5 cellular contexts compared by ENCODE assay signal in the genomic region with DNA sequence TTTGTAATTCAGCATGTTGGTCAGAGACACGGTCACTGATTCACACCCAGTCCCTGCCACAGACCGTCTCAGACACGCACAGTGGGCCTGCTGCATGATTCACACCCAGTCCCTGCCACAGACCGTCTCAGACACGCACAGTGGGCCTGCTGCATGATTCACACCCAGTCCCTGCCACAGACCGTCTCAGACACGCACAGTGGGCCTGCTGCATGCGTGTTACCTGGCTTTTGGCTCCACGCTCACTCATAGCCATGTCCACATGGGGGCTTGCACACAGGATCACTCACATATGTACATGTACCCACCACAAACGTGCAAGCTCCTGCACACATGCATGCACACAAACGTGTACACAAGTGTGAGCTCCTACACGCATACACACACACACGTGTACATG.
DNase-seq lines count a peak whose midpoint lies in the region; ATAC-seq, FAIRE-seq and TF ChIP-seq lines count a peak whose summit lies in the region.
"Not testable (repeated sequence)": the region's sequence is repeated elsewhere in the genome, so short reads cannot be mapped to it uniquely, and the experiment has no call there.

No MANE protein-coding gene starts in this region.

- not testable (repeated sequence) for TF ChIP-seq POLR2A in GM12878 (IDR thresholded peaks at IDR 0.05; ENCODE audit: low read depth, low read length)
- 0 out of 3 replicates have a peak, but pooled peaks of 1 of the 2 experiments have one; percentile 42 for TF ChIP-seq POLR2A in H1 (IDR thresholded peaks at IDR 0.05; ENCODE audit: control extremely low read depth in 1 of 2, low read depth in 2 of 2, low read length in 2 of 2)

- H3K56ac ChIP-seq in H1 (replicated peaks; ENCODE audit: insufficient read length, low read depth, low read length) = not testable (repeated sequence)

- H2BK12ac ChIP-seq in H1 (ENCODE audit: low read depth, low read length) = not testable (repeated sequence)

- not testable (repeated sequence) for H2BK120ac ChIP-seq in H1 (replicated peaks; ENCODE audit: low read depth, low read length)

- H3K27me3 ChIP-seq in GM12878 (replicated peaks in 1 of 2; ENCODE audit: control insufficient read depth in 2 of 2, insufficient read depth in 2 of 2, low read length in 1 of 2); H1 (replicated peaks in 1 of 4; ENCODE audit: control insufficient read depth in 3 of 4, extremely low read depth in 1 of 4, insufficient read depth in 3 of 4, low read length in 3 of 4); lower lobe of right lung (ENCODE audit: low read depth): not testable (repeated sequence)

- CTCF ChIA-PET in GM12878 (lab: Yijun Ruan, JAX) = not testable (repeated sequence)
- CTCF ChIA-PET in H1 (lab: Charles Lee; ENCODE audit: partially characterized antibody) = interaction anchor here (1.0 to 5.6 kb wide), 6 partner anchors 9 to 266 kb away, joined by 3 to 31 read pairs (median 4); no protein-coding TSS in a partner anchor

- not testable (repeated sequence) for H2BK20ac ChIP-seq in H1 (ENCODE audit: low read length)

- not testable (repeated sequence) for TF ChIP-seq EP300 in GM12878 (IDR thresholded peaks at IDR 0.05; ENCODE audit: borderline replicate concordance in 1 of 2, control insufficient read depth in 1 of 2, low read depth in 2 of 2, low read length in 2 of 2); H1 (IDR thresholded peaks at IDR 0.05; ENCODE audit: borderline replicate concordance in 1 of 2, low read depth in 2 of 2, low read length in 2 of 2)

- H3K4me1 ChIP-seq in GM12878 (ENCODE audit: control insufficient read depth, insufficient read depth, low read length); lower lobe of right lung: not testable (repeated sequence)
- H3K4me1 ChIP-seq in H1 (replicated peaks in 1 of 4; ENCODE audit: control insufficient read depth in 3 of 4, insufficient read depth in 4 of 4, low read length in 3 of 4) (peaks cover 0 to 11% (median 7%) of the 10 kb centered on the region in 4 experiments; a peak in 5 of 7 replicates), kidney (ENCODE audit: control insufficient read depth in 1 of 2, insufficient read depth in 1 of 2, low read depth in 1 of 2, low read length in 2 of 2) (peaks cover 5 to 11% of the 10 kb centered on the region in 2 donors)

- H3K4ac ChIP-seq in H1 (replicated peaks; ENCODE audit: insufficient read length, low read depth, low read length) = not testable (repeated sequence)

- H2AK5ac ChIP-seq in H1 (ENCODE audit: low read depth, low read length) = not testable (repeated sequence)

- not testable (repeated sequence) for H4K20me1 ChIP-seq in GM12878 (ENCODE audit: control insufficient read depth, insufficient read depth); H1 (replicated peaks in 1 of 2; ENCODE audit: control insufficient read depth in 1 of 2, insufficient read depth in 2 of 2, low read length in 2 of 2)

- not testable (repeated sequence) for H3K23me2 ChIP-seq in H1 (ENCODE audit: low read depth, low read length)

- not testable (repeated sequence) for H2AFZ ChIP-seq in GM12878 (ENCODE audit: control insufficient read depth, low read depth, low read length); H1 (ENCODE audit: low read length)

- intact Hi-C loops in GM12878 (cut with micrococcal nuclease; ENCODE audit: unreplicated experiment); kidney (cut with DNase I); lower lobe of right lung (cut with DNase I); posterior vena cava (cut with DNase I): not testable (repeated sequence)

- not testable (repeated sequence) for ATAC-seq in GM12878, lower lobe of right lung

- not testable (repeated sequence) for H3K79me2 ChIP-seq in GM12878 (ENCODE audit: control insufficient read depth, insufficient read depth, low read length); H1 (ENCODE audit: control insufficient read depth in 1 of 2, insufficient read depth in 2 of 2, low read length in 2 of 2)

- TSS peak; percentile 25 for BruUV-seq in GM12878 (replicated peaks; lab: Mats Ljungman, UMichigan)

- TF ChIP-seq CTCF in GM12878 (IDR thresholded peaks at IDR 0.05 in 2 of 3, conservative IDR thresholded peaks at IDR 0.05 in 1 of 3; ENCODE audit: control insufficient read depth in 2 of 3, extremely low read depth in 1 of 3, insufficient read depth in 1 of 3, low read depth in 3 of 3, low read length in 3 of 3); H1 (IDR thresholded peaks at IDR 0.05; ENCODE audit: control extremely low read depth in 1 of 3, insufficient read depth in 1 of 3, low read depth in 1 of 3, low read length in 3 of 3); kidney (IDR thresholded peaks at IDR 0.05; ENCODE audit: borderline replicate concordance, extremely low read depth, insufficient read depth); lower lobe of right lung (IDR thresholded peaks at IDR 0.05): not testable (repeated sequence)

- H3K23ac ChIP-seq in H1 (ENCODE audit: insufficient read length) = not testable (repeated sequence)

- not testable (repeated sequence) for H3K79me1 ChIP-seq in H1 (ENCODE audit: low read depth, low read length)

- H3K4me2 ChIP-seq in GM12878 (ENCODE audit: control insufficient read depth, insufficient read depth); H1 (ENCODE audit: insufficient read depth in 1 of 2, low read depth in 2 of 2, low read length in 2 of 2): not testable (repeated sequence)

- in situ Hi-C loops in GM12878 (cut with MboI) = not testable (repeated sequence)

- not testable (repeated sequence) for H2BK5ac ChIP-seq in H1 (ENCODE audit: low read depth, low read length)

- not testable (repeated sequence) for H4K8ac ChIP-seq in H1 (ENCODE audit: extremely low read depth, insufficient read depth, low read length)

- not testable (repeated sequence) for H4K91ac ChIP-seq in H1 (replicated peaks; ENCODE audit: insufficient read length, low read length)

- not testable (repeated sequence) for H3K9me3 ChIP-seq in GM12878 (replicated peaks; ENCODE audit: control insufficient read depth, insufficient read depth, low read length); H1 (ENCODE audit: insufficient read depth in 2 of 2, low read depth in 1 of 2, low read length in 1 of 2); kidney (ENCODE audit: control insufficient read depth in 1 of 2, low read length in 2 of 2); lower lobe of right lung

- not testable (repeated sequence) for FAIRE-seq in GM12878 (lab: Jason Lieb, UNC); H1 (lab: Jason Lieb, UNC); kidney (lab: Jason Lieb, UNC)

- RAD21 ChIA-PET in GM12878 (lab: Charles Lee; ENCODE audit: unreplicated experiment) = not testable (repeated sequence)

- H2BK15ac ChIP-seq in H1 (ENCODE audit: low read length) = not testable (repeated sequence)

- WGBS in GM12878 (ENCODE audit: insufficient coverage, insufficient replicate concordance, low lambda C conversion rate, missing lambda C conversion rate) = 92% methylated on average over 13 of the region's 13 CpGs
- 92% methylated on average over 13 of the region's 13 CpGs; no CpG with 5 or more reads in 1 of the 2 experiments for WGBS in H1 (ENCODE audit: extremely low coverage in 1 of 2, insufficient coverage in 1 of 2, insufficient read length in 1 of 2, insufficient replicate concordance in 2 of 2, low coverage in 1 of 2, low lambda C conversion rate in 2 of 2, missing lambda C conversion rate in 1 of 2), 2 experiments

- not testable (repeated sequence) for H3K27ac ChIP-seq in GM12878 (ENCODE audit: control insufficient read depth, insufficient read depth); H1 (ENCODE audit: low read depth, low read length); kidney (ENCODE audit: low read depth in 2 of 2, low read length in 2 of 2); lower lobe of right lung

- not testable (repeated sequence) for H3K36me3 ChIP-seq in GM12878 (ENCODE audit: control insufficient read depth in 2 of 2, insufficient read depth in 2 of 2, low read length in 1 of 2); kidney (ENCODE audit: control insufficient read depth in 1 of 2, insufficient read depth in 2 of 2, low read length in 2 of 2)
- H3K36me3 ChIP-seq in H1 (ENCODE audit: control insufficient read depth in 2 of 4, insufficient read depth in 4 of 4, low read length in 3 of 4) = peaks cover 0 to 20% (median 8%) of the 10 kb centered on the region in 4 experiments; a peak in 5 of 8 replicates
- H3K36me3 ChIP-seq in lower lobe of right lung = peaks cover 54% of the 10 kb centered on the region

- H4K5ac ChIP-seq in H1 (ENCODE audit: insufficient read length, low read depth, low read length) = not testable (repeated sequence)

- SMC1A ChIA-PET in GM12878 (lab: Charles Lee; ENCODE audit: uncharacterized antibody, unreplicated experiment) = not testable (repeated sequence)

- H3K14ac ChIP-seq in H1 (ENCODE audit: insufficient read length) = peak overlapping the region; percentile 3

- H3K9ac ChIP-seq in GM12878 (ENCODE audit: control insufficient read depth, insufficient read depth, low read length); kidney (ENCODE audit: low read length in 2 of 2): not testable (repeated sequence)
- H3K9ac ChIP-seq in H1 (replicated peaks in 1 of 4; ENCODE audit: extremely low read depth in 1 of 4, low read depth in 3 of 4, low read length in 3 of 4) = 0 out of 7 replicates have a peak overlapping the region, but pooled peaks of 1 of the 4 experiments have one; percentile 1

- not testable (repeated sequence) for DNase-seq in GM12878 (ENCODE audit: low read depth, low spot score); H1 (ENCODE audit: low read depth in 1 of 2, low spot score in 2 of 2)
- DNase-seq in kidney = peak; percentile 29
- peak; percentile 15 for DNase-seq in lower lobe of right lung
- DNase-seq in posterior vena cava (ENCODE audit: low spot score) = peak; percentile 48

- TF ChIP-seq RAD21 in GM12878 (IDR thresholded peaks at IDR 0.05; ENCODE audit: insufficient read depth, low read depth, low read length); H1 (IDR thresholded peaks at IDR 0.05 in 1 of 2, conservative IDR thresholded peaks at IDR 0.05 in 1 of 2; ENCODE audit: low read depth in 2 of 2, low read length in 2 of 2): not testable (repeated sequence)

- H3K18ac ChIP-seq in H1 (ENCODE audit: extremely low read depth, low read length) = not testable (repeated sequence)

- POLR2A ChIA-PET in GM12878 (lab: Charles Lee) = not testable (repeated sequence)
- POLR2A ChIA-PET in H1 (lab: Charles Lee; ENCODE audit: partially characterized antibody) = interaction anchor here (1.8 kb wide), 1 partner anchor 13 kb away, joined by 6 read pairs; no protein-coding TSS in a partner anchor

- not testable (repeated sequence) for H3K4me3 ChIP-seq in GM12878; H1 (ENCODE audit: extremely low read depth in 1 of 4, insufficient read depth in 2 of 4, low read depth in 3 of 4, low read length in 4 of 4); kidney (ENCODE audit: low read length in 2 of 2); lower lobe of right lung
